In genomic region chr17:82020874-82021727, GRCh38 we compare ENCODE assay signal across 8 cellular contexts. TPM values are rescaled to one million over a fixed set of nuclear protein-coding genes. Genes with fewer than 3 reads are reported as not detected.
DNase-seq lines count a peak whose midpoint lies in the region; ATAC-seq and TF ChIP-seq lines count a peak whose summit lies in the region.

No MANE protein-coding gene starts in this region.

- H3K4me3 ChIP-seq in heart left ventricle (peak overlapping the region in 5 of 12 donors; percentile 14 to 99 (median 90)), psoas muscle (peak overlapping the region; percentile 91)

- no peaks in the 10 kb centered on the region for H3K27me3 ChIP-seq in heart left ventricle
- no peaks in the 10 kb centered on the region for H3K27me3 ChIP-seq in psoas muscle (ENCODE audit: insufficient read depth in 3 of 3, low read length in 2 of 3)

- H3K9me3 ChIP-seq in heart left ventricle (no peaks in the 10 kb centered on the region), psoas muscle (no peaks in the 10 kb centered on the region)

- H3K27ac ChIP-seq in heart left ventricle (no peak overlapping the region), psoas muscle (no peak overlapping the region)

- peaks cover 5 to 37% (median 23%) of the 10 kb centered on the region in 12 donors for H3K4me1 ChIP-seq in heart left ventricle
- peaks cover 48% of the 10 kb centered on the region for H3K4me1 ChIP-seq in psoas muscle

- TF ChIP-seq CTCF in heart left ventricle (IDR thresholded peaks at IDR 0.05) (peak; percentile 45 to 75 (median 64)), psoas muscle (IDR thresholded peaks at IDR 0.05) (peak; percentile 77)

- intact Hi-C loops in heart left ventricle (cut with DNase I) (loop anchor here in 8 of 10 donors (1.0 to 10.0 kb wide), 6 partner anchors 44 to 156 kb away; partner anchors contain the start of genes ASPSCR1 (in 4 of the 8), NOTUM (in 1 of the 8) and P4HB (in 1 of the 8)), psoas muscle (cut with DNase I) (loop anchor here (1.0 to 2.0 kb wide), 3 partner anchors 62 to 152 kb away; no protein-coding TSS in a partner anchor)

- DNase-seq in DMS 273 treated with DMSO at 0.1 percent for 48 hours (lab: John Stamatoyannopoulos, UW) (peak; percentile 37), HuH-7 (ENCODE audit: low spot score) (peak; percentile 82), SK-N-DZ (ENCODE audit: low spot score) (peak; percentile 85), amniotic epithelial cell (ENCODE audit: low read depth) (peak; percentile 57), heart left ventricle (peak in 4 of 5 donors; percentile 65 to 85 (median 74)), psoas muscle (peak; percentile 74 to 90), cortex of kidney (lab: John Stamatoyannopoulos, UW) (no peak)

- WGBS in heart left ventricle, 4 donors: 56 to 65% (median 60%) methylated on average over 14 to 27 of the region's 27 CpGs
- WGBS in psoas muscle, 3 donors: 31 to 53% (median 36%) methylated on average over 27 of the region's 27 CpGs

- H3K36me3 ChIP-seq in heart left ventricle (peaks cover 0 to 21% (median 6%) of the 10 kb centered on the region in 9 donors), psoas muscle (ENCODE audit: insufficient read depth in 1 of 2, low read depth in 1 of 2) (peaks cover 0 to 3% of the 10 kb centered on the region in 2 donors)

- ATAC-seq in heart left ventricle: peak in 3 of 4 donors; percentile 3 to 21 (median 8)
- peak; percentile 23 to 55 (median 38) for ATAC-seq in psoas muscle
- no peak for ATAC-seq in HG03135 (IDR thresholded peaks at IDR 0.05; ENCODE audit: unreplicated experiment)

- TF ChIP-seq POLR2A in heart left ventricle (IDR thresholded peaks at IDR 0.05): no peak

RNA-seq across cellular contexts. Expression of gene CENPX, which starts 1.6 kb away (rescaled TPM):
- polyA plus RNA-seq in SK-N-DZ (2014; cell fraction: cytosol; rRNA removed): 355 and 371 TPM in 2 replicates
- polyA plus RNA-seq in SK-N-DZ (2014; cell fraction: nucleus; rRNA removed): 411 and 471 TPM in 2 replicates
- 10 to 100 TPM; 16.8 to 62.0 (median 23.8) TPM for total RNA-seq in heart left ventricle
- polyA plus RNA-seq in heart left ventricle: 100 to 1,000 TPM in 1 of 2 donors, 10 to 100 TPM in 1; 37.3 to 126 TPM
- 10 to 100 TPM; 15.9 to 24.6 (median 19.7) TPM for total RNA-seq in psoas muscle
- 10 to 100 TPM; 53.8 to 79.4 (median 64.4) TPM for polyA plus RNA-seq in psoas muscle

RNA-seq across cellular contexts. Expression of gene LRRC45, which starts 2.0 kb away (rescaled TPM):
- polyA plus RNA-seq in SK-N-DZ (2014; cell fraction: cytosol; rRNA removed): 35.1 and 52.1 TPM in 2 replicates
- 551 and 631 TPM in 2 replicates for polyA plus RNA-seq in SK-N-DZ (2014; cell fraction: nucleus; rRNA removed)
- total RNA-seq in heart left ventricle (1 to 10 TPM; 2.9 to 7.5 (median 5.6) TPM), psoas muscle (1 to 10 TPM; 1.4 to 3.0 (median 1.9) TPM)
- polyA plus RNA-seq in heart left ventricle (1 to 10 TPM; 5.1 to 8.6 TPM), psoas muscle (1 to 10 TPM; 3.5 to 7.1 (median 4.0) TPM)

RNA-seq across cellular contexts. Expression of gene RAC3, which starts 10.4 kb away (rescaled TPM):
- polyA plus RNA-seq in SK-N-DZ (2014; cell fraction: cytosol; rRNA removed): 207 and 236 TPM in 2 replicates
- 474 and 522 TPM in 2 replicates for polyA plus RNA-seq in SK-N-DZ (2014; cell fraction: nucleus; rRNA removed)
- total RNA-seq in heart left ventricle (1 to 10 TPM in 7 of 9 donors, under 1 TPM in 2; 0.76 to 2.6 (median 1.5) TPM), psoas muscle (not detected)
- polyA plus RNA-seq in heart left ventricle (1 to 10 TPM; 1.2 to 2.0 TPM), psoas muscle (under 1 TPM in 2 of 3 donors, not detected in 1; 0.05 to 0.83 TPM)

RNA-seq across cellular contexts. Expression of gene DCXR, which starts 16.4 kb away (rescaled TPM):
- 228 and 312 TPM in 2 replicates for polyA plus RNA-seq in SK-N-DZ (2014; cell fraction: cytosol; rRNA removed)
- 357 and 359 TPM in 2 replicates for polyA plus RNA-seq in SK-N-DZ (2014; cell fraction: nucleus; rRNA removed)
- 100 to 1,000 TPM; 139 to 312 (median 185) TPM for total RNA-seq in heart left ventricle
- 100 to 1,000 TPM; 243 to 246 TPM for polyA plus RNA-seq in heart left ventricle
- 100 to 1,000 TPM; 111 to 216 (median 155) TPM for total RNA-seq in psoas muscle
- 100 to 1,000 TPM; 117 to 158 (median 147) TPM for polyA plus RNA-seq in psoas muscle

RNA-seq across cellular contexts. Expression of gene RFNG, which starts 30.5 kb away (rescaled TPM):
- polyA plus RNA-seq in SK-N-DZ (2014; cell fraction: cytosol; rRNA removed): 65.1 and 71.9 TPM in 2 replicates
- polyA plus RNA-seq in SK-N-DZ (2014; cell fraction: nucleus; rRNA removed): 471 and 495 TPM in 2 replicates
- total RNA-seq in heart left ventricle (10 to 100 TPM; 16.4 to 30.6 (median 20.4) TPM), psoas muscle (10 to 100 TPM; 27.1 to 37.3 (median 29.3) TPM)
- polyA plus RNA-seq in heart left ventricle (10 to 100 TPM; 24.0 to 25.8 TPM), psoas muscle (10 to 100 TPM; 31.0 to 40.7 (median 37.3) TPM)
